In genomic region chr2:47531378-47532042, GRCh38 we compare ENCODE assay signal across 27 cellular contexts. TPM values are rescaled to one million over a fixed set of nuclear protein-coding genes. Genes with fewer than 3 reads are reported as not detected.
"Had no signal": no experiment of that assay in that cellular context is flagged by ENCODE, and none has a peak within 500 bp of the region (broad histone marks: within the 10 kb centered on the region; RNA-seq: fewer than 3 reads in every experiment).

No MANE protein-coding gene starts in this region.

- H3K9me3 Mint-ChIP-seq: activated B cell treated with CpG ODN at 0.5 μM for 24 hours; activated CD8-positive, alpha-beta T cell treated with anti-CD3 and anti-CD28 coated beads for 36 hours; activated naive CD4-positive, alpha-beta T cell treated with anti-CD3 and anti-CD28 coated beads, Interleukin-2, amount 50 U/mL, for 72 hours; effector memory CD8-positive, alpha-beta T cell; stimulated activated naive CD8-positive, alpha-beta T cell treated with anti-CD3 and anti-CD28 coated beads, Interleukin-15, Interleukin-2, amounts not matched to agents 100 ng/mL and 50 ng/mL, for 24 hours; type B pancreatic cell had no signal

- H3K9me3 ChIP-seq: left lung, right lobe of liver, uterus had no signal

- DNase-seq: activated B cell treated with CpG ODN at 0.5 μM for 24 hours; activated CD4-positive, alpha-beta T cell treated with anti-CD3 and anti-CD28 coated beads, Interleukin-2, amount 50 U/mL, for 1 hour; activated CD8-positive, alpha-beta T cell treated with anti-CD3 and anti-CD28 coated beads for 36 hours; activated naive CD4-positive, alpha-beta T cell; activated T-cell treated with anti-CD3 and anti-CD28 coated beads, Interleukin-2, amount 50 U/mL, for 48 hours; anterior cingulate cortex; cortex of kidney; effector memory CD8-positive, alpha-beta T cell; foreskin fibroblast; head of caudate nucleus; kidney glomerular epithelial cell; left lung; posterior cingulate gyrus; right lobe of liver; stimulated activated CD4-positive, alpha-beta T cell treated with anti-CD3 and anti-CD28 coated beads, Interleukin-2, amount 100 ng/mL, for 48 hours; uterus had no signal

- H3K27me3 ChIP-seq: left lung, right lobe of liver, uterus had no signal

- H3K27ac Mint-ChIP-seq: activated B cell treated with CpG ODN at 0.5 μM for 24 hours; activated CD8-positive, alpha-beta T cell treated with anti-CD3 and anti-CD28 coated beads for 36 hours; stimulated activated naive CD8-positive, alpha-beta T cell treated with anti-CD3 and anti-CD28 coated beads, Interleukin-15, Interleukin-2, amounts not matched to agents 100 ng/mL and 50 ng/mL, for 24 hours; type B pancreatic cell had no signal

- H3K4me1 Mint-ChIP-seq: activated B cell treated with CpG ODN at 0.5 μM for 24 hours had no signal

- H3K36me3 Mint-ChIP-seq: activated naive CD4-positive, alpha-beta T cell treated with anti-CD3 and anti-CD28 coated beads, Interleukin-2, amount 50 U/mL, for 72 hours; type B pancreatic cell had no signal

- H3K4me3 ChIP-seq: left lung, right lobe of liver, uterus had no signal

- ATAC-seq: activated CD8-positive, alpha-beta T cell treated with anti-CD3 and anti-CD28 coated beads for 36 hours; activated naive CD4-positive, alpha-beta T cell treated with anti-CD3 and anti-CD28 coated beads, Interleukin-2, amount 50 U/mL, for 72 hours; effector memory CD8-positive, alpha-beta T cell; esophagus mucosa; left lung; right lobe of liver had no signal

- H3K27ac ChIP-seq: left lung, right lobe of liver, uterus had no signal

- H3K36me3 ChIP-seq: left lung, right lobe of liver, uterus had no signal

- FAIRE-seq: bronchial epithelial cell, endothelial cell of umbilical vein, TTC549 had no signal

- H3K4me1 ChIP-seq: left lung, right lobe of liver, uterus had no signal

- H3K27me3 Mint-ChIP-seq: activated B cell treated with CpG ODN at 0.5 μM for 24 hours; activated CD8-positive, alpha-beta T cell treated with anti-CD3 and anti-CD28 coated beads for 36 hours; stimulated activated naive CD8-positive, alpha-beta T cell treated with anti-CD3 and anti-CD28 coated beads, Interleukin-15, Interleukin-2, amounts not matched to agents 100 ng/mL and 50 ng/mL, for 24 hours; type B pancreatic cell had no signal

- H3K4me3 Mint-ChIP-seq: activated B cell treated with CpG ODN at 0.5 μM for 24 hours; activated CD8-positive, alpha-beta T cell treated with anti-CD3 and anti-CD28 coated beads for 36 hours; effector memory CD8-positive, alpha-beta T cell; stimulated activated naive CD8-positive, alpha-beta T cell treated with anti-CD3 and anti-CD28 coated beads, Interleukin-15, Interleukin-2, amounts not matched to agents 100 ng/mL and 50 ng/mL, for 24 hours; type B pancreatic cell had no signal

RNA-seq across cellular contexts. Expression of gene KCNK12, which starts 39.3 kb away (rescaled TPM):
- total RNA-seq: endothelial cell of umbilical vein, esophagus mucosa, left lung, lung microvascular endothelial cell, osteoblast, right lobe of liver, skeletal muscle tissue, subcutaneous adipose tissue had no signal
- polyA plus RNA-seq: endothelial cell of umbilical vein had no signal
